Comparison of ENCODE assay signal across 8 cellular contexts in the genomic region with DNA sequence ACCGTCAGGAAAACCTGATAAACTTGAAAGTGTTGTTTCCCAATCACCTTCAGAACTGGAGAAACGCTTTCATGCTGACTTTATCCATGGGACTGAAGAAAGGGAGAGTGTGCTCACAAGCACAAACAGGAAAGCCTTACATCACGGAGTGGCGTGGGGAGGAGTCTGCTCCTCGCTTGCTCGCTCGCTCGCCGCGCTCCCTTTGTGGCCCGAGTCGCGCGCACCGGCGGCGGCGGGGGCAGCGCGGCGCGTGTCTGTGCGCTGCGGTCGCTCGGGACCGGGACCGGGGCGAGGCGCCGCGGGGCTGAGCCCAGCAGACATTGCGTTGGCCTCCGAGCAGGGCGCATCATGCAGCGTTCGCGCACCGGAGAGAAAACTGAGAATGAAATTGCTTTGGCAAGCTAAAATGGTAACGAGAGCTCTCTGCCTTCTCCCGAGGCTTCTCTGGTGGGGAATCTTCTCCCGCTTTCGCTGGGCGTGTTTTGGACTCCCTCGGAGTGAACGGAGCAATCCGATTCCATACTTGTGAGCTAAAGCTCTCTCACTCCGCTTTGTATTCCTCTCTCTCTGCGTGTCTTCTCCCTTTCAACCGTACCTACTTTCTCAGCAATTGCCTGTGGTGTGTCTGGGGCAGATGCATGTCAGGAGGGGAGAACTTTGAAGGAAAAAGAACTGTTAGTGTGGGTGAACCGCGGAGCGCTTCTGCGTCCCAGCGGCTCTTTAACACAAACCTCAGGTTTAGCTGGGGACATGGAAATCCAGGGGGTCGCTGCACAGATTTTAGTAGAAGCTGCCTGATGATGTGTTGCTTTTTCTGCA. TPM values are rescaled to one million over a fixed set of nuclear protein-coding genes. Genes with fewer than 3 reads are reported as not detected.
A peak's percentile ranks its signal among the peaks of the same experiment; 100 is the strongest.
DNase-seq lines count a peak whose midpoint lies in the region; ATAC-seq and TF ChIP-seq lines count a peak whose summit lies in the region.

Gene RGL1, plus strand, starts transcription at position 205 of the 819 bp plus-strand sequence. Its CDS starts 178 bp downstream, at position 383.

- H3K9ac ChIP-seq in neural cell (ENCODE audit: low read length) = peak within 1 kb of the TSS; percentile 63

- ATAC-seq in HG02938 (IDR thresholded peaks at IDR 0.05; ENCODE audit: unreplicated experiment) = peak; percentile 40
- ATAC-seq in upper lobe of right lung = peak; percentile 97

- H3K27ac Mint-ChIP-seq in activated naive CD4-positive, alpha-beta T cell treated with anti-CD3 and anti-CD28 coated beads, Interleukin-2, amount 50 U/mL, for 24 hours = no peak within 1 kb of the TSS

- H3K4me1 Mint-ChIP-seq in activated naive CD4-positive, alpha-beta T cell treated with anti-CD3 and anti-CD28 coated beads, Interleukin-2, amount 50 U/mL, for 24 hours = peaks cover 14% of the 10 kb centered on the region

- peak within 1 kb of the TSS; percentile 71 for H3K4me3 ChIP-seq in A673 (ENCODE audit: low read depth, low read length, poor library complexity, severe bottlenecking)
- H3K4me3 ChIP-seq in neural cell (ENCODE audit: low read length) = peak within 1 kb of the TSS; percentile 77
- peak within 1 kb of the TSS; percentile 72 for H3K4me3 ChIP-seq in upper lobe of right lung

- H3K27me3 ChIP-seq in A673 (replicated peaks; ENCODE audit: insufficient read depth, low read depth, low read length, poor library complexity) (no peaks in the 10 kb centered on the region), neural cell (ENCODE audit: insufficient read depth, low read depth, low read length) (no peaks in the 10 kb centered on the region), upper lobe of right lung (no peaks in the 10 kb centered on the region)

- peaks cover 14% of the 10 kb centered on the region for H3K36me3 ChIP-seq in A673 (ENCODE audit: insufficient read depth, low read length, poor library complexity, severe bottlenecking)
- no peaks in the 10 kb centered on the region for H3K36me3 ChIP-seq in neural cell (ENCODE audit: insufficient read depth, low read length)
- peaks cover 7% of the 10 kb centered on the region for H3K36me3 ChIP-seq in upper lobe of right lung

- BruUV-seq in A673 (replicated peaks; lab: Mats Ljungman, UMichigan) = TSS peak; percentile 62

- no peak for TF ChIP-seq EP300 in neural cell (conservative IDR thresholded peaks at IDR 0.05; ENCODE audit: poor library complexity, severe bottlenecking)

- peak within 1 kb of the TSS; percentile 81 for H3K4me2 ChIP-seq in neural cell (ENCODE audit: low read length)

- peak; percentile 93 for DNase-seq in A673 (ENCODE audit: low spot score)
- DNase-seq in GM13977 (ENCODE audit: low spot score) = peak; percentile 53
- peak; percentile 83 to 96 for DNase-seq in NCI-H526 (lab: John Stamatoyannopoulos, UW)
- DNase-seq in globus pallidus (ENCODE audit: low spot score) = peak; percentile 84
- peak; percentile 88 for DNase-seq in upper lobe of right lung

- TF ChIP-seq CTCF in A673 (conservative IDR thresholded peaks at IDR 0.05; ENCODE audit: low read depth, low read length) (no peak), GM13977 (IDR thresholded peaks at IDR 0.05; ENCODE audit: extremely low read depth, insufficient read depth, missing control alignments) (no peak), neural cell (IDR thresholded peaks at IDR 0.05; ENCODE audit: poor library complexity, severe bottlenecking) (no peak), upper lobe of right lung (IDR thresholded peaks at IDR 0.05) (no peak)

- H3K9me3 Mint-ChIP-seq in activated naive CD4-positive, alpha-beta T cell treated with anti-CD3 and anti-CD28 coated beads, Interleukin-2, amount 50 U/mL, for 24 hours = peaks cover 10% of the 10 kb centered on the region

- H3K27ac ChIP-seq in A673 (ENCODE audit: low read depth, low read length, poor library complexity, severe bottlenecking) (peak within 1 kb of the TSS; percentile 94), neural cell (ENCODE audit: low read length) (peak within 1 kb of the TSS; percentile 12), upper lobe of right lung (peak within 1 kb of the TSS; percentile 75)

- TF ChIP-seq RAD21 in neural cell (conservative IDR thresholded peaks at IDR 0.05) = no peak

- intact Hi-C loops in A673 (cut with micrococcal nuclease; ENCODE audit: unreplicated experiment) = loop anchor here (5.0 kb wide), 1 partner anchor 82 kb away; no protein-coding TSS in a partner anchor
- intact Hi-C loops in upper lobe of right lung (cut with DNase I) = no loop called here

- H3F3A ChIP-seq in neural cell (ENCODE audit: insufficient read depth, low read length, poor library complexity, severe bottlenecking) = no peaks in the 10 kb centered on the region

- H3K9me2 ChIP-seq in neural cell (ENCODE audit: insufficient read depth, low read length) = no peaks in the 10 kb centered on the region

- H3K79me2 ChIP-seq in neural cell (replicated peaks; ENCODE audit: insufficient read depth, low read length) = peaks cover 4% of the 10 kb centered on the region

- POLR2A ChIA-PET in A673 (lab: Charles Lee; ENCODE audit: low non-redundant PET) = no interaction called here

- H3K4me1 ChIP-seq in A673 (ENCODE audit: insufficient read depth, low read length, poor library complexity, severe bottlenecking) (peaks cover 34% of the 10 kb centered on the region), upper lobe of right lung (peaks cover 22% of the 10 kb centered on the region)

- H2AFZ ChIP-seq in neural cell (ENCODE audit: low read depth, low read length) = peak within 1 kb of the TSS; percentile 43

- H3K36me3 Mint-ChIP-seq in activated naive CD4-positive, alpha-beta T cell treated with anti-CD3 and anti-CD28 coated beads, Interleukin-2, amount 50 U/mL, for 24 hours = peaks cover 12% of the 10 kb centered on the region

- H4K20me1 ChIP-seq in neural cell (ENCODE audit: insufficient read depth) = no peaks in the 10 kb centered on the region

- in situ Hi-C loops in GM13977 (cut with MboI; ENCODE audit: low pct_unique_long_range_greater_than_20kb, low sequenced_read_pairs, unreplicated experiment) = no loop called here

- peak within 1 kb of the TSS; percentile 90 for H3K4me3 Mint-ChIP-seq in activated naive CD4-positive, alpha-beta T cell treated with anti-CD3 and anti-CD28 coated beads, Interleukin-2, amount 50 U/mL, for 24 hours

- H3K27me3 Mint-ChIP-seq in activated naive CD4-positive, alpha-beta T cell treated with anti-CD3 and anti-CD28 coated beads, Interleukin-2, amount 50 U/mL, for 24 hours = peaks cover 1% of the 10 kb centered on the region

- peaks cover 13% of the 10 kb centered on the region for H3K9me3 ChIP-seq in A673 (ENCODE audit: low read depth, low read length, poor library complexity, severe bottlenecking)
- no peaks in the 10 kb centered on the region for H3K9me3 ChIP-seq in neural cell (ENCODE audit: low read length)
- no peaks in the 10 kb centered on the region for H3K9me3 ChIP-seq in upper lobe of right lung

- CTCF ChIA-PET in A673 (lab: Charles Lee) = no interaction called here

TF ChIP-seq in neural cell, 6 proteins besides CTCF, POLR2A, EP300 and RAD21:
- peak; percentile 71 for TF ChIP-seq MXI1 (conservative IDR thresholded peaks at IDR 0.05; ENCODE audit: poor library complexity, severe bottlenecking)
- TF ChIP-seq TAF1 (IDR thresholded peaks at IDR 0.05; ENCODE audit: low read depth) = no peak
- TF ChIP-seq POLR2AphosphoS5 (IDR thresholded peaks at IDR 0.05) = peak; percentile 39
- TF ChIP-seq SMC3 (conservative IDR thresholded peaks at IDR 0.05; ENCODE audit: poor library complexity) = peak; percentile 38
- TF ChIP-seq EZH2 (IDR thresholded peaks at IDR 0.05; ENCODE audit: borderline replicate concordance, insufficient read depth, low read length, poor library complexity, severe bottlenecking) = no peak
- TF ChIP-seq REST (IDR thresholded peaks at IDR 0.05; ENCODE audit: borderline replicate concordance) = no peak

RNA-seq across cellular contexts. Expression of gene RGL1, which starts in this region (rescaled TPM):
- total RNA-seq in A673 (2021) (67.2 and 74.0 TPM in 2 replicates), upper lobe of right lung (40.9 TPM)
- 14.7 and 17.0 TPM in 2 replicates for polyA plus RNA-seq in neural cell
- 21.1 and 21.9 TPM in 2 replicates for polyA minus RNA-seq in neural cell

Comparison
In these comparisons a context has a peak if more than half of its experiments do, and no peak if none do; other contexts are left out.
1. Peak in every context shown above with its lines: DNase-seq, ATAC-seq, H3K4me3 ChIP-seq and H3K27ac ChIP-seq.
2. H3K27ac ChIP-seq: peak in every context shown above with its lines; median percentile 94 in A673; 75 in upper lobe of right lung; 12 in neural cell.